ENCODE assay signal across 14 cellular contexts in genomic region chr7:102874966-102875365, GRCh38. TPM values are rescaled to one million over a fixed set of nuclear protein-coding genes. Genes with fewer than 3 reads are reported as not detected.
DNase-seq lines count a peak whose midpoint lies in the region; ATAC-seq and TF ChIP-seq lines count a peak whose summit lies in the region.
"Had no signal": no experiment of that assay in that cellular context is flagged by ENCODE, and none has a peak within 500 bp of the region (broad histone marks: within the 10 kb centered on the region; RNA-seq: fewer than 3 reads in every experiment).

No MANE protein-coding gene starts in this region.

- no peaks in the 10 kb centered on the region for H3K27me3 Mint-ChIP-seq in Caco-2 (ENCODE audit: insufficient read depth, unreplicated experiment)
- peaks cover 0 to 2% (median 0%) of the 10 kb centered on the region in 5 donors for H3K27me3 Mint-ChIP-seq in naive thymus-derived CD4-positive, alpha-beta T cell

- peaks cover 5% of the 10 kb centered on the region for H3K36me3 Mint-ChIP-seq in Caco-2 (ENCODE audit: insufficient read depth, unreplicated experiment)
- H3K36me3 Mint-ChIP-seq in naive thymus-derived CD4-positive, alpha-beta T cell: peaks cover 4 to 19% (median 5%) of the 10 kb centered on the region in 5 donors

- H3F3A ChIP-seq in PC-9 (ENCODE audit: insufficient read depth, low read depth): peaks cover 21% of the 10 kb centered on the region

- intact Hi-C loops in Caco-2 (cut with micrococcal nuclease; ENCODE audit: unreplicated experiment) (no loop called here), PC-9 (cut with micrococcal nuclease; ENCODE audit: unreplicated experiment) (loop anchor here (1.0 to 5.0 kb wide), 4 partner anchors 39 to 197 kb away; partner anchors contain the start of gene FBXL13)
- intact Hi-C loops in naive thymus-derived CD4-positive, alpha-beta T cell (cut with micrococcal nuclease): no loop called here

- no CpG with 5 or more reads among the region's 1 CpG for WGBS in trophoblast cell (ENCODE audit: extremely low coverage, insufficient coverage, insufficient read length)

- peak overlapping the region; percentile 49 for H2BK5ac ChIP-seq in trophoblast cell (ENCODE audit: low read depth, low read length, poor library complexity)

- no peak for ATAC-seq in HG02973 (IDR thresholded peaks at IDR 0.05; ENCODE audit: unreplicated experiment)
- ATAC-seq in naive thymus-derived CD4-positive, alpha-beta T cell: no peak

- no peak overlapping the region for H3K4ac ChIP-seq in trophoblast cell (ENCODE audit: low read depth, low read length)

- peak overlapping the region; percentile 26 for H4K91ac ChIP-seq in trophoblast cell (ENCODE audit: low read depth, low read length)

- H3K9me3 ChIP-seq in Caco-2 (no peaks in the 10 kb centered on the region), PC-9 (ENCODE audit: insufficient read depth, low read depth) (peaks cover 3% of the 10 kb centered on the region; the same call in 1 of the 2 replicates), trophoblast cell (ENCODE audit: insufficient read depth, low read depth, low read length) (no peaks in the 10 kb centered on the region)
- no peaks in the 10 kb centered on the region for H3K9me3 ChIP-seq in naive thymus-derived CD4-positive, alpha-beta T cell (ENCODE audit: control insufficient read depth in 2 of 3, low read length in 3 of 3)
- H3K9me3 ChIP-seq: esophagus squamous epithelium had no signal

- H2BK12ac ChIP-seq in trophoblast cell (ENCODE audit: low read length): no peak overlapping the region

- peaks cover 10% of the 10 kb centered on the region for H3K4me1 ChIP-seq in Caco-2
- peaks cover 43% of the 10 kb centered on the region for H3K4me1 ChIP-seq in PC-9 (replicated peaks; ENCODE audit: insufficient read depth)
- peaks cover 3 to 7% of the 10 kb centered on the region in 2 experiments for H3K4me1 ChIP-seq in trophoblast cell (ENCODE audit: control insufficient read depth in 1 of 2, insufficient read depth in 2 of 2, low read length in 2 of 2)
- H3K4me1 ChIP-seq in naive thymus-derived CD4-positive, alpha-beta T cell (ENCODE audit: control insufficient read depth in 2 of 2, insufficient read depth in 2 of 2, low read length in 2 of 2): no peaks in the 10 kb centered on the region

- H2BK120ac ChIP-seq in trophoblast cell (ENCODE audit: insufficient read depth, low read length, poor library complexity): peak overlapping the region; percentile 72

- CTCF ChIA-PET in Caco-2 (lab: Charles Lee): no interaction called here
- CTCF ChIA-PET in PC-9 (lab: Charles Lee): no interaction called here
- CTCF ChIA-PET in naive thymus-derived CD4-positive, alpha-beta T cell (lab: Charles Lee): interaction anchor here (0.6 kb wide), 1 partner anchor 471 kb away, joined by 3 read pairs; no protein-coding TSS in a partner anchor

- H4K20me1 ChIP-seq in PC-9 (ENCODE audit: insufficient read depth): no peaks in the 10 kb centered on the region

- H4K12ac ChIP-seq in trophoblast cell (ENCODE audit: low read depth, low read length): no peak overlapping the region

- H3K23ac ChIP-seq in trophoblast cell (ENCODE audit: low read length): no peak overlapping the region

- no peak overlapping the region for H2AK5ac ChIP-seq in trophoblast cell (ENCODE audit: low read length)

- peak overlapping the region; percentile 90 for H3K27ac ChIP-seq in PC-9
- peak overlapping the region; percentile 95 for H3K27ac ChIP-seq in epithelial cell of prostate
- H3K27ac ChIP-seq in trophoblast cell (ENCODE audit: low read depth, low read length): peak overlapping the region; percentile 8
- H3K27ac ChIP-seq in naive thymus-derived CD4-positive, alpha-beta T cell (ENCODE audit: low read depth, low read length): no peak overlapping the region

- H3K36me3 ChIP-seq in Caco-2 (ENCODE audit: control insufficient read depth, insufficient read depth, low read length): no peaks in the 10 kb centered on the region
- no peaks in the 10 kb centered on the region for H3K36me3 ChIP-seq in PC-9 (ENCODE audit: low read depth)
- no peaks in the 10 kb centered on the region for H3K36me3 ChIP-seq in trophoblast cell (ENCODE audit: control insufficient read depth in 1 of 2, insufficient read depth in 2 of 2, low read length in 2 of 2)
- no peaks in the 10 kb centered on the region for H3K36me3 ChIP-seq in naive thymus-derived CD4-positive, alpha-beta T cell (ENCODE audit: control insufficient read depth in 2 of 3, insufficient read depth in 3 of 3, low read length in 3 of 3)
- H3K36me3 ChIP-seq: esophagus squamous epithelium had no signal

- H3K9me2 ChIP-seq in PC-9 (ENCODE audit: insufficient read depth): no peaks in the 10 kb centered on the region

- no peaks in the 10 kb centered on the region for H3K9me3 Mint-ChIP-seq in Caco-2 (ENCODE audit: unreplicated experiment)
- H3K9me3 Mint-ChIP-seq in naive thymus-derived CD4-positive, alpha-beta T cell: no peaks in the 10 kb centered on the region
- H3K9me3 Mint-ChIP-seq: brain had no signal

- H4K8ac ChIP-seq in trophoblast cell (ENCODE audit: low read depth, low read length): no peak overlapping the region

- no peak overlapping the region for H3K18ac ChIP-seq in trophoblast cell (ENCODE audit: low read length)

- no peaks in the 10 kb centered on the region for H3K27me3 ChIP-seq in Caco-2 (replicated peaks; ENCODE audit: control insufficient read depth, insufficient read depth, low read length)
- no peaks in the 10 kb centered on the region for H3K27me3 ChIP-seq in PC-9 (ENCODE audit: insufficient read depth, low read depth)
- no peaks in the 10 kb centered on the region for H3K27me3 ChIP-seq in trophoblast cell (ENCODE audit: insufficient read depth, low read length)
- H3K27me3 ChIP-seq in naive thymus-derived CD4-positive, alpha-beta T cell (ENCODE audit: control insufficient read depth in 2 of 2, insufficient read depth in 2 of 2, low read length in 2 of 2): no peaks in the 10 kb centered on the region
- H3K27me3 ChIP-seq: esophagus squamous epithelium had no signal

- BruUV-seq in Caco-2 (replicated peaks; lab: Mats Ljungman, UMichigan) (no TSS peak), PC-9 (replicated peaks; lab: Mats Ljungman, UMichigan) (no TSS peak)

- no peak overlapping the region for H3K9ac ChIP-seq in trophoblast cell (ENCODE audit: low read length)

- TF ChIP-seq CTCF in Caco-2 (IDR thresholded peaks at IDR 0.05; ENCODE audit: insufficient read depth in 1 of 2, low read depth in 1 of 2, low read length in 1 of 2, severe bottlenecking in 1 of 2, unreplicated experiment in 1 of 2) (no peak), PC-9 (conservative IDR thresholded peaks at IDR 0.05) (no peak)

- H3K4me1 Mint-ChIP-seq in Caco-2 (ENCODE audit: low read depth, unreplicated experiment): peaks cover 24% of the 10 kb centered on the region
- peaks cover 0 to 30% (median 0%) of the 10 kb centered on the region in 7 donors for H3K4me1 Mint-ChIP-seq in naive thymus-derived CD4-positive, alpha-beta T cell

- no peak for DNase-seq in Caco-2
- DNase-seq in PC-9: no peak
- no peak for DNase-seq in epithelial cell of prostate (ENCODE audit: low read depth, low spot score)
- DNase-seq in trophoblast cell: peak in 1 of 2 donors; percentile 18
- DNase-seq in NCI-H345 (lab: John Stamatoyannopoulos, UW): no peak
- DNase-seq in naive thymus-derived CD4-positive, alpha-beta T cell: no peak
- DNase-seq: activated CD4-positive, alpha-beta T cell treated with anti-CD3 and anti-CD28 coated beads for 4 hours; activated naive CD4-positive, alpha-beta T cell; esophagus squamous epithelium; NCI-H2029; NCI-H510A treated with DMSO at 0.1 percent for 48 hours; stimulated activated CD4-positive, alpha-beta T cell treated with anti-CD3 and anti-CD28 coated beads, Interleukin-4, amount 100 ng/mL, for 1 hour had no signal

- POLR2A ChIA-PET in Caco-2 (lab: Charles Lee) (interaction anchor here (0.7 kb wide), 1 partner anchor 1224 kb away, joined by 8 read pairs; no protein-coding TSS in a partner anchor), PC-9 (lab: Charles Lee; ENCODE audit: unreplicated experiment) (interaction anchor here (0.6 kb wide), 1 partner anchor 16 kb away, joined by 6 read pairs; no protein-coding TSS in a partner anchor)
- POLR2A ChIA-PET in naive thymus-derived CD4-positive, alpha-beta T cell (lab: Charles Lee): no interaction called here

- peak overlapping the region; percentile 52 for H3K4me2 ChIP-seq in PC-9
- H3K4me2 ChIP-seq in trophoblast cell (ENCODE audit: low read length): no peak overlapping the region

- H3K27ac Mint-ChIP-seq in Caco-2 (ENCODE audit: unreplicated experiment): peak overlapping the region; percentile 92
- no peak overlapping the region for H3K27ac Mint-ChIP-seq in naive thymus-derived CD4-positive, alpha-beta T cell

- H3K4me3 ChIP-seq in Caco-2 (ENCODE audit: low read depth, low read length) (no peak overlapping the region), PC-9 (no peak overlapping the region), trophoblast cell (ENCODE audit: low read depth, low read length) (no peak overlapping the region)
- H3K4me3 ChIP-seq in naive thymus-derived CD4-positive, alpha-beta T cell (ENCODE audit: low read length): no peak overlapping the region
- H3K4me3 ChIP-seq: esophagus squamous epithelium had no signal

- H3K14ac ChIP-seq in trophoblast cell (ENCODE audit: low read length): no peak overlapping the region

- H2AFZ ChIP-seq in PC-9 (no peak overlapping the region), trophoblast cell (ENCODE audit: insufficient read depth, low read length, poor library complexity) (no peak overlapping the region)

- peaks cover 2% of the 10 kb centered on the region for H3K79me1 ChIP-seq in trophoblast cell (ENCODE audit: low read length)

- no peak overlapping the region for H3K4me3 Mint-ChIP-seq in Caco-2 (ENCODE audit: unreplicated experiment)
- no peak overlapping the region for H3K4me3 Mint-ChIP-seq in naive thymus-derived CD4-positive, alpha-beta T cell
- H3K4me3 Mint-ChIP-seq: brain had no signal

- H3K79me2 ChIP-seq in PC-9 (ENCODE audit: low read depth): no peaks in the 10 kb centered on the region
- no peaks in the 10 kb centered on the region for H3K79me2 ChIP-seq in trophoblast cell (ENCODE audit: control insufficient read depth, insufficient read depth, low read length, poor library complexity)

RNA-seq across cellular contexts. Expression of gene LRRC17, which starts 37.8 kb away (rescaled TPM):
- total RNA-seq in Caco-2 (2022) (0.39 TPM in 1 of 2 replicates, not detected in the other), PC-9 (2021) (not detected in 2 replicates)
- polyA plus RNA-seq in trophoblast cell (2013): 0.42 and 0.51 TPM in 2 replicates
- total RNA-seq in naive thymus-derived CD4-positive, alpha-beta T cell: 1 to 10 TPM in 1 of 5 experiments, under 1 TPM in 3, not detected in 1; 0.20 to 1.1 (median 0.38) TPM
- polyA plus RNA-seq in naive thymus-derived CD4-positive, alpha-beta T cell: under 1 TPM; 0.24 to 0.39 TPM
